Comparison of ENCODE assay signal across 15 cellular contexts in genomic region chr6:5610640-5611039, GRCh38.
DNase-seq lines count a peak whose midpoint lies in the region; ATAC-seq, FAIRE-seq and TF ChIP-seq lines count a peak whose summit lies in the region.
"Had no signal": no experiment of that assay in that cellular context is flagged by ENCODE, and none has a peak within 500 bp of the region (broad histone marks: within the 10 kb centered on the region; RNA-seq: fewer than 3 reads in every experiment).

No MANE protein-coding gene starts in this region.

- peak; percentile 9 for FAIRE-seq in GM12892 (lab: Jason Lieb, UNC)
- FAIRE-seq: GM12891, GM19239 had no signal

- no peak overlapping the region for H3K27ac ChIP-seq in VCaP
- H3K27ac ChIP-seq: KMS-11 had no signal

- H3K4me3 ChIP-seq in HFF-Myc (replicated peaks; ENCODE audit: low read depth, low read length) (no peak overlapping the region), fibroblast of villous mesenchyme (ENCODE audit: low read depth, low read length) (no peak overlapping the region)

- no peak for ATAC-seq in left colon

- peak; percentile 3 for TF ChIP-seq CTCF in HFF-Myc (IDR thresholded peaks at IDR 0.05; ENCODE audit: low read depth, low read length, missing control alignments)
- TF ChIP-seq CTCF in VCaP (conservative IDR thresholded peaks at IDR 0.05): peak; percentile 8; the same call in 1 of the 2 replicates
- peak; percentile 7 for TF ChIP-seq CTCF in fibroblast of villous mesenchyme (IDR thresholded peaks at IDR 0.05; ENCODE audit: insufficient read depth, low read depth, low read length)

- DNase-seq in GM12892 (ENCODE audit: insufficient read length): no peak
- no peak for DNase-seq in HFF-Myc (ENCODE audit: extremely low read depth, low read depth)
- DNase-seq in fibroblast of villous mesenchyme (ENCODE audit: low read depth): no peak
- no peak for DNase-seq in left colon
- DNase-seq in NCI-H2171 (lab: John Stamatoyannopoulos, UW): no peak
- no peak for DNase-seq in GM03348 (ENCODE audit: low spot score)
- DNase-seq: C1 segment of cervical spinal cord, DMS153, GOT3, NCI-H1092 treated with DMSO at 0.1 percent for 48 hours, NCI-H1930 had no signal

- intact Hi-C loops in left colon (cut with DNase I, micrococcal nuclease): no loop called here

- TF ChIP-seq POLR2A in GM12892 (IDR thresholded peaks at IDR 0.05; ENCODE audit: low read depth, low read length): no peak
